ENCODE assay signal across 22 cellular contexts in genomic region chr10:19877466-19878255, GRCh38.
DNase-seq lines count a peak whose midpoint lies in the region; ATAC-seq and TF ChIP-seq lines count a peak whose summit lies in the region.
"Had no signal": no experiment of that assay in that cellular context is flagged by ENCODE, and none has a peak within 500 bp of the region (broad histone marks: within the 10 kb centered on the region; RNA-seq: fewer than 3 reads in every experiment).

No MANE protein-coding gene starts in this region.

- H3K27ac ChIP-seq in left lung (no peak overlapping the region), thoracic aorta (peak overlapping the region; percentile 27 to 58)
- H3K27ac ChIP-seq: C4-2B, PC-9 had no signal

- intact Hi-C loops in Right ventricle myocardium superior (cut with DNase I) = no loop called here
- intact Hi-C loops in cardiac septum (cut with DNase I) = no loop called here
- intact Hi-C loops in left lung (cut with DNase I) = no loop called here

- no peak for ATAC-seq in Right ventricle myocardium superior (ENCODE audit: poor library complexity)
- peak; percentile 25 for ATAC-seq in left lung
- no peak for ATAC-seq in thoracic aorta (ENCODE audit: insufficient number of reproducible peaks, low FRiP score, low read depth)
- no peak for ATAC-seq in GM19035 (IDR thresholded peaks at IDR 0.05; ENCODE audit: unreplicated experiment)
- ATAC-seq in left lobe of liver = no peak

- H3K4me1 ChIP-seq in left lung (no peaks in the 10 kb centered on the region), thoracic aorta (ENCODE audit: control insufficient read depth in 1 of 2, low read depth in 2 of 2) (peaks cover 30 to 59% of the 10 kb centered on the region in 2 donors)

- TF ChIP-seq CTCF in left lung (IDR thresholded peaks at IDR 0.05) (no peak), thoracic aorta (IDR thresholded peaks at IDR 0.05) (no peak)

- peak; percentile 40 for DNase-seq in Right ventricle myocardium superior
- DNase-seq in cardiac septum (ENCODE audit: low spot score) = no peak
- peak; percentile 43 for DNase-seq in amniotic epithelial cell (ENCODE audit: low read depth)
- DNase-seq in left lung = no peak
- DNase-seq in thoracic aorta (ENCODE audit: low spot score) = no peak
- DNase-seq in NCI-H446 (lab: John Stamatoyannopoulos, UW) = no peak
- no peak for DNase-seq in left lobe of liver (ENCODE audit: low spot score)
- DNase-seq: 8988T; Calu3; CD8-positive, alpha-beta memory T cell; DMS153; Karpas-422; NCI-H1694 treated with DMSO at 0.1 percent for 48 hours; NCI-H2081 treated with DMSO at 0.1 percent for 48 hours; NCI-H510A treated with DMSO at 0.1 percent for 48 hours; NCI-H748 treated with DMSO at 0.1 percent for 48 hours; PC-9; RPMI8226; SIG-M5; SK-N-SH had no signal

- H3K36me3 ChIP-seq in left lung = no peaks in the 10 kb centered on the region
- H3K36me3 ChIP-seq in thoracic aorta = no peaks in the 10 kb centered on the region

- H3K27me3 ChIP-seq in left lung (no peaks in the 10 kb centered on the region), thoracic aorta (replicated peaks; ENCODE audit: insufficient read depth) (no peaks in the 10 kb centered on the region)

- H3K9me3 ChIP-seq in left lung (no peaks in the 10 kb centered on the region), thoracic aorta (no peaks in the 10 kb centered on the region)
- H3K9me3 ChIP-seq: SK-N-SH had no signal

- H3K4me3 ChIP-seq in left lung (no peak overlapping the region), thoracic aorta (peak overlapping the region; percentile 47)
- H3K4me3 ChIP-seq: PC-9 had no signal

Comparison
In these comparisons a context has a peak if more than half of its experiments do, and no peak if none do; other contexts are left out.
1. DNase-seq: peak in Right ventricle myocardium superior (single experiment) and amniotic epithelial cell (single experiment); none in cardiac septum (single experiment), left lung (0 of 2), thoracic aorta (single experiment), NCI-H446 (0 of 2) and left lobe of liver (single experiment).
2. H3K27ac ChIP-seq: peak in thoracic aorta (2 of 2); none in left lung (0 of 2).